In the genomic region with DNA sequence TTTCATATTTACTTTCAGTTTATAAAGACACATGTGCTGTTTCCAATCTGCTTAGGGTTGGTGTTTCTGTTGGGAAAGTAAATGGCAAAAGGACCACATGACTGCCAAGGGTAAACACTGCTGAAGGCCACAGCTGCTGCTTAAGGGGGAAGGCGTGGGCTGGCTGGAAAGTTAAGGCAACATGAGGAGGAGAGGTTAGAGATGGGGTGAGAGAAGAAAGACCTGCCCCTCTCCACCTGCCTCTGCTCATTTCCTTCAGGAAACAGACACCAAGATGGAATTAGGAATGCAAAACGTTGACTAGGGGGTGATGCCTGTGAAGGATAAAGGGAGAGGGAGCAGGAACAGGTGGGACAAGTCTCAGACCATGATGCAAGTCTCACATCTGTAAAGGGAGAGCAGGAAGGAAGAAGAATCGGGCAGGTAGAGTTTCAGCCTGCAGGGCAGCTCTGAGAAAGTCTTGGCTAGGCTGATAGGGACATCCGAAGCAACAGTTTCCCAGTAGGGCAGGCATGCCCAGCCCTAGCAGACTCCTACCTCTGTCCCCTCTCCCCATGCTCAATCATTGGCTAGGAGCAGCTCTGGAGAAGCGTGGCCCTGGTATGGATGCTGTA, we compare ENCODE assay signal across 1 cellular context.
TF ChIP-seq lines count a peak whose summit lies in the region.

No MANE protein-coding gene starts in this region.

TF ChIP-seq in GM12878, 131 proteins besides CTCF, POLR2A, EP300 and RAD21 (continued from another document and continues in another):
- TF ChIP-seq, protein P1, sequence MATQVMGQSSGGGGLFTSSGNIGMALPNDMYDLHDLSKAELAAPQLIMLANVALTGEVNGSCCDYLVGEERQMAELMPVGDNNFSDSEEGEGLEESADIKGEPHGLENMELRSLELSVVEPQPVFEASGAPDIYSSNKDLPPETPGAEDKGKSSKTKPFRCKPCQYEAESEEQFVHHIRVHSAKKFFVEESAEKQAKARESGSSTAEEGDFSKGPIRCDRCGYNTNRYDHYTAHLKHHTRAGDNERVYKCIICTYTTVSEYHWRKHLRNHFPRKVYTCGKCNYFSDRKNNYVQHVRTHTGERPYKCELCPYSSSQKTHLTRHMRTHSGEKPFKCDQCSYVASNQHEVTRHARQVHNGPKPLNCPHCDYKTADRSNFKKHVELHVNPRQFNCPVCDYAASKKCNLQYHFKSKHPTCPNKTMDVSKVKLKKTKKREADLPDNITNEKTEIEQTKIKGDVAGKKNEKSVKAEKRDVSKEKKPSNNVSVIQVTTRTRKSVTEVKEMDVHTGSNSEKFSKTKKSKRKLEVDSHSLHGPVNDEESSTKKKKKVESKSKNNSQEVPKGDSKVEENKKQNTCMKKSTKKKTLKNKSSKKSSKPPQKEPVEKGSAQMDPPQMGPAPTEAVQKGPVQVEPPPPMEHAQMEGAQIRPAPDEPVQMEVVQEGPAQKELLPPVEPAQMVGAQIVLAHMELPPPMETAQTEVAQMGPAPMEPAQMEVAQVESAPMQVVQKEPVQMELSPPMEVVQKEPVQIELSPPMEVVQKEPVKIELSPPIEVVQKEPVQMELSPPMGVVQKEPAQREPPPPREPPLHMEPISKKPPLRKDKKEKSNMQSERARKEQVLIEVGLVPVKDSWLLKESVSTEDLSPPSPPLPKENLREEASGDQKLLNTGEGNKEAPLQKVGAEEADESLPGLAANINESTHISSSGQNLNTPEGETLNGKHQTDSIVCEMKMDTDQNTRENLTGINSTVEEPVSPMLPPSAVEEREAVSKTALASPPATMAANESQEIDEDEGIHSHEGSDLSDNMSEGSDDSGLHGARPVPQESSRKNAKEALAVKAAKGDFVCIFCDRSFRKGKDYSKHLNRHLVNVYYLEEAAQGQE (IDR thresholded peaks at IDR 0.05; ENCODE audit: low read depth, low read length), result no peak
- TF ChIP-seq IKZF2 (IDR thresholded peaks at IDR 0.05), result peak; percentile 56 to 57; a peak in 3 of 4 replicates
- TF ChIP-seq, protein P2, sequence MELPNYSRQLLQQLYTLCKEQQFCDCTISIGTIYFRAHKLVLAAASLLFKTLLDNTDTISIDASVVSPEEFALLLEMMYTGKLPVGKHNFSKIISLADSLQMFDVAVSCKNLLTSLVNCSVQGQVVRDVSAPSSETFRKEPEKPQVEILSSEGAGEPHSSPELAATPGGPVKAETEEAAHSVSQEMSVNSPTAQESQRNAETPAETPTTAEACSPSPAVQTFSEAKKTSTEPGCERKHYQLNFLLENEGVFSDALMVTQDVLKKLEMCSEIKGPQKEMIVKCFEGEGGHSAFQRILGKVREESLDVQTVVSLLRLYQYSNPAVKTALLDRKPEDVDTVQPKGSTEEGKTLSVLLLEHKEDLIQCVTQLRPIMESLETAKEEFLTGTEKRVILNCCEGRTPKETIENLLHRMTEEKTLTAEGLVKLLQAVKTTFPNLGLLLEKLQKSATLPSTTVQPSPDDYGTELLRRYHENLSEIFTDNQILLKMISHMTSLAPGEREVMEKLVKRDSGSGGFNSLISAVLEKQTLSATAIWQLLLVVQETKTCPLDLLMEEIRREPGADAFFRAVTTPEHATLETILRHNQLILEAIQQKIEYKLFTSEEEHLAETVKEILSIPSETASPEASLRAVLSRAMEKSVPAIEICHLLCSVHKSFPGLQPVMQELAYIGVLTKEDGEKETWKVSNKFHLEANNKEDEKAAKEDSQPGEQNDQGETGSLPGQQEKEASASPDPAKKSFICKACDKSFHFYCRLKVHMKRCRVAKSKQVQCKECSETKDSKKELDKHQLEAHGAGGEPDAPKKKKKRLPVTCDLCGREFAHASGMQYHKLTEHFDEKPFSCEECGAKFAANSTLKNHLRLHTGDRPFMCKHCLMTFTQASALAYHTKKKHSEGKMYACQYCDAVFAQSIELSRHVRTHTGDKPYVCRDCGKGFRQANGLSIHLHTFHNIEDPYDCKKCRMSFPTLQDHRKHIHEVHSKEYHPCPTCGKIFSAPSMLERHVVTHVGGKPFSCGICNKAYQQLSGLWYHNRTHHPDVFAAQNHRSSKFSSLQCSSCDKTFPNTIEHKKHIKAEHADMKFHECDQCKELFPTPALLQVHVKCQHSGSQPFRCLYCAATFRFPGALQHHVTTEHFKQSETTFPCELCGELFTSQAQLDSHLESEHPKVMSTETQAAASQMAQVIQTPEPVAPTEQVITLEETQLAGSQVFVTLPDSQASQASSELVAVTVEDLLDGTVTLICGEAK (IDR thresholded peaks at IDR 0.05; ENCODE audit: borderline replicate concordance), result no peak
- no peak for TF ChIP-seq TCF3 (IDR thresholded peaks at IDR 0.05; ENCODE audit: borderline replicate concordance, insufficient read depth, low read depth, low read length)
- TF ChIP-seq, protein P3, sequence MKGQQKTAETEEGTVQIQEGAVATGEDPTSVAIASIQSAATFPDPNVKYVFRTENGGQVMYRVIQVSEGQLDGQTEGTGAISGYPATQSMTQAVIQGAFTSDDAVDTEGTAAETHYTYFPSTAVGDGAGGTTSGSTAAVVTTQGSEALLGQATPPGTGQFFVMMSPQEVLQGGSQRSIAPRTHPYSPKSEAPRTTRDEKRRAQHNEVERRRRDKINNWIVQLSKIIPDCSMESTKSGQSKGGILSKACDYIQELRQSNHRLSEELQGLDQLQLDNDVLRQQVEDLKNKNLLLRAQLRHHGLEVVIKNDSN (IDR thresholded peaks at IDR 0.05; ENCODE audit: borderline replicate concordance, extremely low read length, insufficient read depth, low read depth, low read length), result peak; percentile 12
- peak in 1 of 2 experiments; percentile 73; a peak in 1 of 3 replicates for TF ChIP-seq EGR1 (IDR thresholded peaks at IDR 0.05; ENCODE audit: borderline replicate concordance in 1 of 2, low read depth in 2 of 2, low read length in 2 of 2)
- 0 out of 3 replicates have a peak, but pooled peaks have one; percentile 4 for TF ChIP-seq POU2F2 (IDR thresholded peaks at IDR 0.05; ENCODE audit: borderline replicate concordance, low read depth, low read length)
- TF ChIP-seq SUPT20H (IDR thresholded peaks at IDR 0.05; ENCODE audit: borderline replicate concordance, control insufficient read depth, low read depth, low read length), result no peak
- TF ChIP-seq ESRRA (IDR thresholded peaks at IDR 0.05; ENCODE audit: low read length), result no peak
- no peak for TF ChIP-seq NRF1 (conservative IDR thresholded peaks at IDR 0.05; ENCODE audit: low read depth, low read length)
- TF ChIP-seq, protein P4, sequence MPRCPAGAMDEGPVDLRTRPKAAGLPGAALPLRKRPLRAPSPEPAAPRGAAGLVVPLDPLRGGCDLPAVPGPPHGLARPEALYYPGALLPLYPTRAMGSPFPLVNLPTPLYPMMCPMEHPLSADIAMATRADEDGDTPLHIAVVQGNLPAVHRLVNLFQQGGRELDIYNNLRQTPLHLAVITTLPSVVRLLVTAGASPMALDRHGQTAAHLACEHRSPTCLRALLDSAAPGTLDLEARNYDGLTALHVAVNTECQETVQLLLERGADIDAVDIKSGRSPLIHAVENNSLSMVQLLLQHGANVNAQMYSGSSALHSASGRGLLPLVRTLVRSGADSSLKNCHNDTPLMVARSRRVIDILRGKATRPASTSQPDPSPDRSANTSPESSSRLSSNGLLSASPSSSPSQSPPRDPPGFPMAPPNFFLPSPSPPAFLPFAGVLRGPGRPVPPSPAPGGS (IDR thresholded peaks at IDR 0.05; ENCODE audit: borderline replicate concordance, insufficient read depth, low read depth, low read length, poor library complexity, severe bottlenecking), result no peak
- TF ChIP-seq CREM (IDR thresholded peaks at IDR 0.05; ENCODE audit: low read depth), result 0 out of 2 replicates have a peak, but pooled peaks have one; percentile 11
- no peak for TF ChIP-seq BACH1 (IDR thresholded peaks at IDR 0.05; ENCODE audit: borderline replicate concordance)
- TF ChIP-seq POLR2AphosphoS2 (IDR thresholded peaks at IDR 0.05; ENCODE audit: low read depth, low read length), result no peak
- no peak for TF ChIP-seq FOS (IDR thresholded peaks at IDR 0.05; ENCODE audit: borderline replicate concordance, extremely low read depth, insufficient read length)
- TF ChIP-seq LARP7 (IDR thresholded peaks at IDR 0.05), result no peak
- no peak for TF ChIP-seq CBX3 (IDR thresholded peaks at IDR 0.05; ENCODE audit: borderline replicate concordance, low read depth)
- no peak for TF ChIP-seq DPF2 (IDR thresholded peaks at IDR 0.05)
- no peak for TF ChIP-seq PML (IDR thresholded peaks at IDR 0.05; ENCODE audit: low read length)
- peak; percentile 28; the same call in 1 of the 2 replicates for TF ChIP-seq CHD2 (IDR thresholded peaks at IDR 0.05; ENCODE audit: borderline replicate concordance, low read depth, low read length)
- TF ChIP-seq JUND (IDR thresholded peaks at IDR 0.05; ENCODE audit: low read depth, low read length), result no peak
- TF ChIP-seq STAT3 (IDR thresholded peaks at IDR 0.05; ENCODE audit: low read depth, low read length), result no peak
- TF ChIP-seq SIX5 (IDR thresholded peaks at IDR 0.05; ENCODE audit: low read depth, low read length, severe bottlenecking), result no peak
- no peak for TF ChIP-seq TCF7 (IDR thresholded peaks at IDR 0.05; ENCODE audit: borderline replicate concordance)
- no peak for TF ChIP-seq MTA3 (IDR thresholded peaks at IDR 0.05; ENCODE audit: borderline replicate concordance, low read length)
- no peak for TF ChIP-seq MEF2B (IDR thresholded peaks at IDR 0.05; ENCODE audit: partially characterized antibody, poor library complexity, severe bottlenecking)
- no peak for TF ChIP-seq RB1 (IDR thresholded peaks at IDR 0.05; ENCODE audit: borderline replicate concordance)
- peak; percentile 59; the same call in 1 of the 2 replicates for TF ChIP-seq RAD51 (IDR thresholded peaks at IDR 0.05)
- TF ChIP-seq ETV6 (conservative IDR thresholded peaks at IDR 0.05 in 1 of 2, IDR thresholded peaks at IDR 0.05 in 1 of 2; ENCODE audit: borderline replicate concordance in 1 of 2, low read depth in 1 of 2), result 0 out of 4 replicates have a peak, but pooled peaks of 1 of the 2 experiments have one; percentile 37
- no peak for TF ChIP-seq ZNF207 (IDR thresholded peaks at IDR 0.05; ENCODE audit: borderline replicate concordance)
- TF ChIP-seq POLR2AphosphoS5 (IDR thresholded peaks at IDR 0.05; ENCODE audit: low read length), result no peak
- TF ChIP-seq NR2F1 (conservative IDR thresholded peaks at IDR 0.05), result no peak
- TF ChIP-seq SMAD1 (IDR thresholded peaks at IDR 0.05; ENCODE audit: low read depth, partially characterized antibody), result no peak
- TF ChIP-seq SREBF2 (IDR thresholded peaks at IDR 0.05; ENCODE audit: low read length), result no peak
- TF ChIP-seq NR2C1 (IDR thresholded peaks at IDR 0.05), result no peak
- TF ChIP-seq HDGF (IDR thresholded peaks at IDR 0.05), result 0 out of 2 replicates have a peak, but pooled peaks have one; percentile 66
- TF ChIP-seq, protein P5, sequence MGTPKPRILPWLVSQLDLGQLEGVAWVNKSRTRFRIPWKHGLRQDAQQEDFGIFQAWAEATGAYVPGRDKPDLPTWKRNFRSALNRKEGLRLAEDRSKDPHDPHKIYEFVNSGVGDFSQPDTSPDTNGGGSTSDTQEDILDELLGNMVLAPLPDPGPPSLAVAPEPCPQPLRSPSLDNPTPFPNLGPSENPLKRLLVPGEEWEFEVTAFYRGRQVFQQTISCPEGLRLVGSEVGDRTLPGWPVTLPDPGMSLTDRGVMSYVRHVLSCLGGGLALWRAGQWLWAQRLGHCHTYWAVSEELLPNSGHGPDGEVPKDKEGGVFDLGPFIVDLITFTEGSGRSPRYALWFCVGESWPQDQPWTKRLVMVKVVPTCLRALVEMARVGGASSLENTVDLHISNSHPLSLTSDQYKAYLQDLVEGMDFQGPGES (IDR thresholded peaks at IDR 0.05), result no peak
- TF ChIP-seq, protein P6, sequence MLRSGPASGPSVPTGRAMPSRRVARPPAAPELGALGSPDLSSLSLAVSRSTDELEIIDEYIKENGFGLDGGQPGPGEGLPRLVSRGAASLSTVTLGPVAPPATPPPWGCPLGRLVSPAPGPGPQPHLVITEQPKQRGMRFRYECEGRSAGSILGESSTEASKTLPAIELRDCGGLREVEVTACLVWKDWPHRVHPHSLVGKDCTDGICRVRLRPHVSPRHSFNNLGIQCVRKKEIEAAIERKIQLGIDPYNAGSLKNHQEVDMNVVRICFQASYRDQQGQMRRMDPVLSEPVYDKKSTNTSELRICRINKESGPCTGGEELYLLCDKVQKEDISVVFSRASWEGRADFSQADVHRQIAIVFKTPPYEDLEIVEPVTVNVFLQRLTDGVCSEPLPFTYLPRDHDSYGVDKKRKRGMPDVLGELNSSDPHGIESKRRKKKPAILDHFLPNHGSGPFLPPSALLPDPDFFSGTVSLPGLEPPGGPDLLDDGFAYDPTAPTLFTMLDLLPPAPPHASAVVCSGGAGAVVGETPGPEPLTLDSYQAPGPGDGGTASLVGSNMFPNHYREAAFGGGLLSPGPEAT (IDR thresholded peaks at IDR 0.05; ENCODE audit: low read depth), result peak; percentile 49
- TF ChIP-seq, protein P7, sequence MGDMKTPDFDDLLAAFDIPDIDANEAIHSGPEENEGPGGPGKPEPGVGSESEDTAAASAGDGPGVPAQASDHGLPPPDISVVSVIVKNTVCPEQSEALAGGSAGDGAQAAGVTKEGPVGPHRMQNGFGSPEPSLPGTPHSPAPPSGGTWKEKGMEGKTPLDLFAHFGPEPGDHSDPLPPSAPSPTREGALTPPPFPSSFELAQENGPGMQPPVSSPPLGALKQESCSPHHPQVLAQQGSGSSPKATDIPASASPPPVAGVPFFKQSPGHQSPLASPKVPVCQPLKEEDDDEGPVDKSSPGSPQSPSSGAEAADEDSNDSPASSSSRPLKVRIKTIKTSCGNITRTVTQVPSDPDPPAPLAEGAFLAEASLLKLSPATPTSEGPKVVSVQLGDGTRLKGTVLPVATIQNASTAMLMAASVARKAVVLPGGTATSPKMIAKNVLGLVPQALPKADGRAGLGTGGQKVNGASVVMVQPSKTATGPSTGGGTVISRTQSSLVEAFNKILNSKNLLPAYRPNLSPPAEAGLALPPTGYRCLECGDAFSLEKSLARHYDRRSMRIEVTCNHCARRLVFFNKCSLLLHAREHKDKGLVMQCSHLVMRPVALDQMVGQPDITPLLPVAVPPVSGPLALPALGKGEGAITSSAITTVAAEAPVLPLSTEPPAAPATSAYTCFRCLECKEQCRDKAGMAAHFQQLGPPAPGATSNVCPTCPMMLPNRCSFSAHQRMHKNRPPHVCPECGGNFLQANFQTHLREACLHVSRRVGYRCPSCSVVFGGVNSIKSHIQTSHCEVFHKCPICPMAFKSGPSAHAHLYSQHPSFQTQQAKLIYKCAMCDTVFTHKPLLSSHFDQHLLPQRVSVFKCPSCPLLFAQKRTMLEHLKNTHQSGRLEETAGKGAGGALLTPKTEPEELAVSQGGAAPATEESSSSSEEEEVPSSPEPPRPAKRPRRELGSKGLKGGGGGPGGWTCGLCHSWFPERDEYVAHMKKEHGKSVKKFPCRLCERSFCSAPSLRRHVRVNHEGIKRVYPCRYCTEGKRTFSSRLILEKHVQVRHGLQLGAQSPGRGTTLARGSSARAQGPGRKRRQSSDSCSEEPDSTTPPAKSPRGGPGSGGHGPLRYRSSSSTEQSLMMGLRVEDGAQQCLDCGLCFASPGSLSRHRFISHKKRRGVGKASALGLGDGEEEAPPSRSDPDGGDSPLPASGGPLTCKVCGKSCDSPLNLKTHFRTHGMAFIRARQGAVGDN (IDR thresholded peaks at IDR 0.05), result peak; percentile 65; the same call in 1 of the 2 replicates
- peak; percentile 60 for TF ChIP-seq IKZF1 (conservative IDR thresholded peaks at IDR 0.05)
- no peak for TF ChIP-seq HDAC2 (IDR thresholded peaks at IDR 0.05)
- TF ChIP-seq EED (IDR thresholded peaks at IDR 0.05; ENCODE audit: low read depth), result peak; percentile 77
- 0 out of 2 replicates have a peak, but pooled peaks have one; percentile 30 for TF ChIP-seq ZBED1 (IDR thresholded peaks at IDR 0.05; ENCODE audit: borderline replicate concordance)
- 0 out of 2 replicates have a peak, but pooled peaks have one; percentile 34 for TF ChIP-seq NBN (IDR thresholded peaks at IDR 0.05)
- no peak for TF ChIP-seq MEF2A (IDR thresholded peaks at IDR 0.05; ENCODE audit: insufficient read depth, low read depth, low read length)
- no peak for TF ChIP-seq STAT1 (conservative IDR thresholded peaks at IDR 0.05)
- peak; percentile 61; the same call in 1 of the 2 replicates for TF ChIP-seq FOXK2 (IDR thresholded peaks at IDR 0.05)
- no peak for TF ChIP-seq ATF7 (IDR thresholded peaks at IDR 0.05; ENCODE audit: low read depth)
- TF ChIP-seq TCF12 (IDR thresholded peaks at IDR 0.05; ENCODE audit: low read depth, low read length), result peak; percentile 60
